Comparison of ENCODE assay signal across 28 cellular contexts in the genomic region with DNA sequence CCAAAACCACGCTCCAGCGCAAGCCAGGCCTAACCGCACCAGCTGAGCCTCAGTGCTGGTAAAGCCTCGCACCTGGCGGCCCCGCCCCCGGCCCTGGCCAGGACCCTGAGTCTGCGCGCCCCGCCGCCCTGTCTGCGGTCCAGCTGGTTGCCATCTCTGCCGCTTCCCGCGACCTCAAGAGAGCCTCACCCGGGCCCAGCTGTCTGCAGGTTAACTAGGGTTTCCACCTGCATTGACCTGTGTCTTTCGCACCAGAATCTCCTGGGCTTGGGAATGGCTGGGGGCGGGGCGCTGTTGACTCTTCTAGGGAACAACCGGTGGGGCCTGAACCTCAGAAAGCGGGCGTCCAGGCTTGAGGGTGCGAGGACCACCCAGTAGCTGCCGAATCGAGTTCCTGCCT.
"Had no signal": no experiment of that assay in that cellular context is flagged by ENCODE, and none has a peak within 500 bp of the region (broad histone marks: within the 10 kb centered on the region; RNA-seq: fewer than 3 reads in every experiment).

No MANE protein-coding gene starts in this region.

- H3K9me3 ChIP-seq: left ventricle myocardium inferior, neutrophil, ovary, right atrium auricular region, right lobe of liver, thyroid gland, transverse colon, upper lobe of right lung had no signal

- H3K9me3 Mint-ChIP-seq: immature natural killer cell; natural killer cell; stimulated activated memory B cell treated with anti-CD40 and anti-IgM and Interleukin-4, amounts not matched to agents 10 μg/mL and 1 μg/mL and 100 μg/mL, for 72 hours; stimulated activated naive CD8-positive, alpha-beta T cell treated with anti-CD3 and anti-CD28 coated beads, Interleukin-15, amount 100 ng/mL, for 72 hours had no signal

- H3K36me3 Mint-ChIP-seq: immature natural killer cell; mesothelial cell of epicardium; naive B cell; natural killer cell; neural progenitor cell; stimulated activated memory B cell treated with anti-CD40 and anti-IgM and Interleukin-4, amounts not matched to agents 10 μg/mL and 1 μg/mL and 100 μg/mL, for 72 hours had no signal

- H3K27me3 Mint-ChIP-seq: progenitor cell of endocrine pancreas; stimulated activated memory B cell treated with anti-CD40 and anti-IgM and Interleukin-4, amounts not matched to agents 10 μg/mL and 1 μg/mL and 100 μg/mL, for 72 hours; stimulated activated naive CD8-positive, alpha-beta T cell treated with anti-CD3 and anti-CD28 coated beads, Interleukin-15, amount 100 ng/mL, for 72 hours had no signal

- H3K27ac ChIP-seq: left ventricle myocardium inferior, neural progenitor cell, neutrophil, ovary, right atrium auricular region, right lobe of liver, thyroid gland, transverse colon, upper lobe of right lung had no signal

- H3K4me3 ChIP-seq: left ventricle myocardium inferior, lung, neural progenitor cell, ovary, right atrium auricular region, right lobe of liver, smooth muscle cell, thyroid gland, transverse colon, upper lobe of right lung had no signal

- H3K27ac Mint-ChIP-seq: immature natural killer cell; mesothelial cell of epicardium; naive B cell; natural killer cell; nephron progenitor cell; neural progenitor cell; progenitor cell of endocrine pancreas; stimulated activated memory B cell treated with anti-CD40 and anti-IgM and Interleukin-4, amounts not matched to agents 10 μg/mL and 1 μg/mL and 100 μg/mL, for 72 hours; stimulated activated naive CD8-positive, alpha-beta T cell treated with anti-CD3 and anti-CD28 coated beads, Interleukin-15, amount 100 ng/mL, for 72 hours had no signal

- H3K4me1 ChIP-seq: left ventricle myocardium inferior, neural progenitor cell, right atrium auricular region, right lobe of liver, thyroid gland, transverse colon, upper lobe of right lung had no signal

- H3K27me3 ChIP-seq: neural progenitor cell, neutrophil, ovary, right atrium auricular region, right lobe of liver, thyroid gland, transverse colon, upper lobe of right lung had no signal

- DNase-seq: hypothalamus; immature natural killer cell; left ventricle myocardium inferior; mesendoderm; naive B cell; natural killer cell; nephron progenitor cell; occipital lobe; ovary; stimulated activated CD4-positive, alpha-beta T cell treated with anti-CD3 and anti-CD28 coated beads, Interleukin-1b, Interleukin-23, amount 100 ng/mL, for 48 hours; stimulated activated CD4-positive, alpha-beta T cell treated with anti-CD3 and anti-CD28 coated beads, Interleukin-2, amount 100 ng/mL, for 48 hours; stimulated activated CD4-positive, alpha-beta T cell treated with anti-CD3 and anti-CD28 coated beads, Interleukin-4, amount 100 ng/mL, for 4 hours; stimulated activated CD8-positive, alpha-beta memory T cell treated with anti-CD3 and anti-CD28 coated beads, Interleukin-4, amount 100 ng/mL, for 48 hours; stimulated activated naive CD4-positive, alpha-beta T cell treated with Interleukin-2 at 50 U/mL for 16 hours; stimulated activated naive CD8-positive, alpha-beta T cell treated with anti-CD3 and anti-CD28 coated beads, Interleukin-15, amount 100 ng/mL, for 72 hours; substantia nigra; thyroid gland; transverse colon; upper lobe of right lung had no signal

- H3K4me1 Mint-ChIP-seq: immature natural killer cell; mesothelial cell of epicardium; naive B cell; natural killer cell; nephron progenitor cell; neural progenitor cell; stimulated activated memory B cell treated with anti-CD40 and anti-IgM and Interleukin-4, amounts not matched to agents 10 μg/mL and 1 μg/mL and 100 μg/mL, for 72 hours; stimulated activated naive CD8-positive, alpha-beta T cell treated with anti-CD3 and anti-CD28 coated beads, Interleukin-15, amount 100 ng/mL, for 72 hours had no signal

- H3K36me3 ChIP-seq: left ventricle myocardium inferior, neural progenitor cell, neutrophil, ovary, right atrium auricular region, right lobe of liver, thyroid gland, transverse colon, upper lobe of right lung had no signal

- ATAC-seq: natural killer cell; right lobe of liver; stimulated activated memory B cell treated with anti-CD40 and anti-IgM and Interleukin-4, amounts not matched to agents 10 μg/mL and 1 μg/mL and 100 μg/mL, for 72 hours; stimulated activated naive CD8-positive, alpha-beta T cell treated with anti-CD3 and anti-CD28 coated beads, Interleukin-15, amount 100 ng/mL, for 72 hours; upper lobe of right lung had no signal

- H3K4me3 Mint-ChIP-seq: immature natural killer cell; mesothelial cell of epicardium; naive B cell; natural killer cell; nephron progenitor cell; neural progenitor cell; stimulated activated memory B cell treated with anti-CD40 and anti-IgM and Interleukin-4, amounts not matched to agents 10 μg/mL and 1 μg/mL and 100 μg/mL, for 72 hours; stimulated activated naive CD8-positive, alpha-beta T cell treated with anti-CD3 and anti-CD28 coated beads, Interleukin-15, amount 100 ng/mL, for 72 hours had no signal
